Comparison of ENCODE assay signal across 16 cellular contexts in the genomic region with DNA sequence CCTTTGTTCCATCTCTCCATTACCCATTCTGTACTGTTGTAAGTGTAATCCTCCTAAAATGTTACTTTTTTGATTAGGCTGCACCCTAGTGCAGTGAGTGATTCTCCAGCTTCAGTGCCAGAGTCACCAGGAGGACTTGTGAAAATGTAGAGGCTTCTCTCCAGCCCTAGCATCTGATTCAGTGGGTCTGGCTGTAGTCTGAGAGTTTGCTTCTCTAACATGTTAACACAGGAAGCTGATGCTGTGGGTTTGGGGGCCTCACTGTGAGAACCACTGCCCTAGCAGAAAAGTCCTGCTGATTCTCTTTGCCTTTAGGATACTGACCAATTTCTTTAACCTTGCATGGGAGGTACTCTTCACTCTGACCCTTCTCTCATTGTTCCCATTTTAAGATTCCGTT. TPM values are rescaled to one million over a fixed set of nuclear protein-coding genes. Genes with fewer than 3 reads are reported as not detected.
DNase-seq lines count a peak whose midpoint lies in the region; ATAC-seq and TF ChIP-seq lines count a peak whose summit lies in the region.
"Had no signal": no experiment of that assay in that cellular context is flagged by ENCODE, and none has a peak within 500 bp of the region (broad histone marks: within the 10 kb centered on the region; RNA-seq: fewer than 3 reads in every experiment).

No MANE protein-coding gene starts in this region.

- H3K36me3 Mint-ChIP-seq in activated T-cell treated with anti-CD3 and anti-CD28 coated beads, Interleukin-2, amount 50 U/mL, for 24 hours (ENCODE audit: low read depth): peaks cover 70% of the 10 kb centered on the region
- H3K36me3 Mint-ChIP-seq in activated naive CD8-positive, alpha-beta T cell treated with anti-CD3 and anti-CD28 coated beads, Interleukin-2, amount 10 ng/mL, durations not matched to agents 7 days and 5 days: peaks cover 35% of the 10 kb centered on the region
- no peaks in the 10 kb centered on the region for H3K36me3 Mint-ChIP-seq in natural killer cell

- no peak for TF ChIP-seq CTCF in natural killer cell (IDR thresholded peaks at IDR 0.05)

- H3K4me3 Mint-ChIP-seq in activated T-cell treated with anti-CD3 and anti-CD28 coated beads, Interleukin-2, amount 50 U/mL, for 24 hours: no peak overlapping the region
- H3K4me3 Mint-ChIP-seq in activated naive CD8-positive, alpha-beta T cell treated with anti-CD3 and anti-CD28 coated beads, Interleukin-2, amount 10 ng/mL, durations not matched to agents 7 days and 5 days: no peak overlapping the region
- H3K4me3 Mint-ChIP-seq in natural killer cell: peak overlapping the region; percentile 62

- POLR2A ChIA-PET in activated naive CD8-positive, alpha-beta T cell treated with anti-CD3 and anti-CD28 coated beads, Interleukin-2, amount 10 ng/mL, durations not matched to agents 7 days and 5 days (lab: Charles Lee): interaction anchor here (2.9 kb wide), 1 partner anchor 24 kb away, joined by 7 read pairs; the partner anchor contains the start of gene CSGALNACT2

- no peaks in the 10 kb centered on the region for H3K9me3 ChIP-seq in KOPT-K1 (ENCODE audit: insufficient read depth, low read length, poor library complexity, severe bottlenecking)
- H3K9me3 ChIP-seq: BLaER1 treated with 17β-estradiol and CSF1 and Interleukin-3, amounts not matched to agents 10 nM and 100 nM had no signal

- peak overlapping the region; percentile 97 for H3K27ac Mint-ChIP-seq in activated T-cell treated with anti-CD3 and anti-CD28 coated beads, Interleukin-2, amount 50 U/mL, for 24 hours
- no peak overlapping the region for H3K27ac Mint-ChIP-seq in activated naive CD8-positive, alpha-beta T cell treated with anti-CD3 and anti-CD28 coated beads, Interleukin-2, amount 10 ng/mL, durations not matched to agents 7 days and 5 days
- peak overlapping the region; percentile 65 to 71 for H3K27ac Mint-ChIP-seq in natural killer cell

- peak; percentile 45 for ATAC-seq in activated naive CD8-positive, alpha-beta T cell treated with anti-CD3 and anti-CD28 coated beads, Interleukin-2, amount 10 ng/mL, durations not matched to agents 7 days and 5 days (ENCODE audit: low read depth)
- ATAC-seq in natural killer cell: peak; percentile 84 to 97 (median 86)
- no peak for ATAC-seq in GM21381 (IDR thresholded peaks at IDR 0.05; ENCODE audit: unreplicated experiment)
- no peak for ATAC-seq in GM18519 (IDR thresholded peaks at IDR 0.05; ENCODE audit: low FRiP score, unreplicated experiment)
- ATAC-seq: K562 had no signal

- intact Hi-C loops in natural killer cell (cut with micrococcal nuclease): loop anchor here (2.0 to 5.0 kb wide), 2 partner anchors 24 to 35 kb away; partner anchors contain the start of gene CSGALNACT2

- H3K4me1 Mint-ChIP-seq in activated T-cell treated with anti-CD3 and anti-CD28 coated beads, Interleukin-2, amount 50 U/mL, for 24 hours (ENCODE audit: low read depth): peaks cover 63% of the 10 kb centered on the region
- H3K4me1 Mint-ChIP-seq in activated naive CD8-positive, alpha-beta T cell treated with anti-CD3 and anti-CD28 coated beads, Interleukin-2, amount 10 ng/mL, durations not matched to agents 7 days and 5 days: peaks cover 31% of the 10 kb centered on the region
- peaks cover 46 to 49% of the 10 kb centered on the region in 2 donors for H3K4me1 Mint-ChIP-seq in natural killer cell

- peaks cover 28% of the 10 kb centered on the region for H3K36me3 ChIP-seq in KOPT-K1 (ENCODE audit: insufficient read depth, low read length)

- DNase-seq in activated T-cell treated with anti-CD3 and anti-CD28 coated beads, Interleukin-2, amount 50 U/mL, for 24 hours: no peak
- DNase-seq in activated T-cell treated with anti-CD3 and anti-CD28 coated beads, Interleukin-2, amount 50 U/mL, for 48 hours: no peak
- no peak for DNase-seq in activated naive CD8-positive, alpha-beta T cell treated with anti-CD3 and anti-CD28 coated beads, Interleukin-2, amount 10 ng/mL, durations not matched to agents 7 days and 5 days
- peak; percentile 27 for DNase-seq in natural killer cell
- no peak for DNase-seq in stimulated activated naive CD4-positive, alpha-beta T cell treated with Interleukin-2 at 50 U/mL for 16 hours (lab: John Stamatoyannopoulos, UW)
- DNase-seq: NCI-H1105 treated with DMSO at 0.1 percent for 48 hours, NCI-H1694, NCI-H2081 treated with DMSO at 0.1 percent for 48 hours, NCI-H748 treated with DMSO at 0.1 percent for 48 hours, RPMI8226, SIG-M5 had no signal

- no peaks in the 10 kb centered on the region for H3K27me3 Mint-ChIP-seq in activated T-cell treated with anti-CD3 and anti-CD28 coated beads, Interleukin-2, amount 50 U/mL, for 24 hours
- H3K27me3 Mint-ChIP-seq in activated naive CD8-positive, alpha-beta T cell treated with anti-CD3 and anti-CD28 coated beads, Interleukin-2, amount 10 ng/mL, durations not matched to agents 7 days and 5 days: no peaks in the 10 kb centered on the region
- no peaks in the 10 kb centered on the region for H3K27me3 Mint-ChIP-seq in natural killer cell (ENCODE audit: low read depth in 2 of 2)

- no peaks in the 10 kb centered on the region for H3K9me3 Mint-ChIP-seq in activated T-cell treated with anti-CD3 and anti-CD28 coated beads, Interleukin-2, amount 50 U/mL, for 24 hours
- no peaks in the 10 kb centered on the region for H3K9me3 Mint-ChIP-seq in activated naive CD8-positive, alpha-beta T cell treated with anti-CD3 and anti-CD28 coated beads, Interleukin-2, amount 10 ng/mL, durations not matched to agents 7 days and 5 days
- H3K9me3 Mint-ChIP-seq in natural killer cell: no peaks in the 10 kb centered on the region

- H3K27ac ChIP-seq in KOPT-K1 (ENCODE audit: low read depth, low read length, poor library complexity, severe bottlenecking): peak overlapping the region; percentile 10

RNA-seq across cellular contexts. Expression of gene CSGALNACT2, which starts 24.4 kb away (rescaled TPM):
- total RNA-seq in activated naive CD8-positive, alpha-beta T cell treated with anti-CD3 and anti-CD28 coated beads, Interleukin-2, amount 10 ng/mL, durations not matched to agents 7 days and 5 days: 10 to 100 TPM; 37.2 to 39.5 TPM
- 10 to 100 TPM; 49.9 to 57.4 (median 52.8) TPM for total RNA-seq in natural killer cell

Comparison
In these comparisons a context has a peak if more than half of its experiments do, and no peak if none do; other contexts are left out.
1. ATAC-seq: peak in activated naive CD8-positive, alpha-beta T cell treated with anti-CD3 and anti-CD28 coated beads, Interleukin-2, amount 10 ng/mL, durations not matched to agents 7 days and 5 days (single experiment) and natural killer cell (3 of 3); none in GM21381 (single experiment) and GM18519 (single experiment).